36 cellular contexts compared by ENCODE assay signal in the genomic region with DNA sequence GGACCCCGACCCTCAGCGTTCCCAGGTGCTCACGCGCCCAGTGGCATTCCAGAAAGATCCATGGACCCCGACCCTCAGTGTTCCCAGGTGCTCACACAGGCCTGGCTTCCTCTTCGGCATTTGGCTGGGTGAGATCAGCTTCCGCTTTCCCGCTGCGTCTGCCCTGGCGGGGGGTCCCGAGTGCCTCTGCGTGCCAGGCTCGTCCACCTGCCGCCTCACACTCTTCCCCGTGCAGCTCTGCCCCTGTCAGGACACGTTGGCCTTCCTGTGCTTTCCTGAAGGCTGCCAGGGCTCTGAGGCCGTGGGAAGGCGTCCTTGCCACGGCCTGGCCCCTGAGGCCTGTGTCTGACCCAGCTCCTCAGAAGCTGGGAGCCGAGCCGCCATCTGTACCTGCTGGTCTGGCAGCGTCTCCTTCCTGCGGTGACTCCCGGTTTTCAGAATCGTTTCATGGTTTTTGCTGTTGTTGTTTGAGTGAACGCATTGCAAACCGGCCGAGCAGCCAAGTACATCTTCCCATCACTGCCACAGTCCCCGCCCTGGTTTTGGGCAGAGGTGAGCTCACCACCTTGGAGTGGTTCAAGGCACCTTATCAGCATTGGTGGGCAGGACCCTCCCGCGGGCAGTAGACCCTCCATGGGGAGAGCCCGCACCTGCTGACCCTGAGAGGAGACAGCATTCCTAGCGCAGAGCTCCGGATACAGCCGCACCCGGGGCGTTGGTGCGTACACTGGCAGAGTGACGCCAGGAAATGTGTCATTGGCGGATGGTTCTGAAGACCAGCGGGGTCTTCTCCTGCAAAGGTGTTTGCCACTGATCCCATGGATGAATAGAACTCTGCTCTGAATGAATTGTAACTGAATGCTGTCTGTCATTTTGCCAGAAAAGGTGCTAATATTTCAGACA. TPM values are rescaled to one million over a fixed set of nuclear protein-coding genes. Genes with fewer than 3 reads are reported as not detected.
"Had no signal": no experiment of that assay in that cellular context is flagged by ENCODE, and none has a peak within 500 bp of the region (broad histone marks: within the 10 kb centered on the region; RNA-seq: fewer than 3 reads in every experiment).

No MANE protein-coding gene starts in this region.

- DNase-seq: activated CD4-positive, alpha-beta memory T cell treated with anti-CD3 and anti-CD28 coated beads, Interleukin-2, amount 10 ng/mL, durations not matched to agents 7 days and 5 days; activated CD4-positive, alpha-beta T cell treated with anti-CD3 and anti-CD28 coated beads for 1 hour; activated CD4-positive, alpha-beta T cell treated with anti-CD3 and anti-CD28 coated beads for 4 hours; activated CD4-positive, alpha-beta T cell treated with anti-CD3 and anti-CD28 coated beads, Interleukin-2, amount 10 ng/mL, durations not matched to agents 7 days and 5 days; activated CD4-positive, alpha-beta T cell treated with anti-CD3 and anti-CD28 coated beads, Interleukin-2, amount 50 U/mL, for 4 hours; activated CD8-positive, alpha-beta memory T cell treated with anti-CD3 and anti-CD28 coated beads, Interleukin-2, amount 50 U/mL, for 48 hours; activated effector memory CD4-positive, alpha-beta T cell treated with Interleukin-2 at 50 U/mL for 16 hours; activated gamma-delta T cell treated with Interleukin-2 at 50 U/mL for 16 hours; activated naive CD4-positive, alpha-beta T cell treated with Interleukin-2 at 50 U/mL for 16 hours; activated naive CD8-positive, alpha-beta T cell treated with anti-CD3 and anti-CD28 coated beads, Interleukin-2, amount 10 ng/mL, durations not matched to agents 7 days and 5 days; activated T-cell treated with anti-CD3 and anti-CD28 coated beads for 4 hours; activated T-cell treated with anti-CD3 and anti-CD28 coated beads, Interleukin-2, amount 50 U/mL, for 24 hours; activated T-cell treated with anti-CD3 and anti-CD28 coated beads, Interleukin-2, amount 50 U/mL, for 72 hours; central memory CD4-positive, alpha-beta T cell; cortex of kidney; dermis blood vessel endothelial cell; effector CD4-positive, alpha-beta T cell; effector memory CD8-positive, alpha-beta T cell; esophagus squamous epithelium; foreskin melanocyte; head of caudate nucleus; T-helper 2 cell had no signal

- ATAC-seq: activated naive CD4-positive, alpha-beta T cell treated with anti-CD3 and anti-CD28 coated beads, Interleukin-2, amount 50 U/mL, for 72 hours; activated T-cell treated with anti-CD3 and anti-CD28 coated beads, Interleukin-2, amount 50 U/mL, for 72 hours; activated T-helper 17 cell treated with anti-CD3 and anti-CD28 coated beads, Interleukin-2, amount 50 U/mL, for 72 hours; effector memory CD8-positive, alpha-beta T cell; WTC11 had no signal

- H3K27me3 Mint-ChIP-seq: activated CD4-positive, alpha-beta memory T cell treated with anti-CD3 and anti-CD28 coated beads, Interleukin-2, amount 10 ng/mL, durations not matched to agents 7 days and 5 days; activated CD4-positive, alpha-beta T cell treated with anti-CD3 and anti-CD28 coated beads, Interleukin-2, amount 10 ng/mL, durations not matched to agents 7 days and 5 days; activated naive CD8-positive, alpha-beta T cell treated with anti-CD3 and anti-CD28 coated beads, Interleukin-2, amount 10 ng/mL, durations not matched to agents 7 days and 5 days; activated T-cell treated with anti-CD3 and anti-CD28 coated beads, Interleukin-2, amount 50 U/mL, for 24 hours; activated T-helper 17 cell treated with anti-CD3 and anti-CD28 coated beads, Interleukin-2, amount 50 U/mL, for 72 hours; effector memory CD8-positive, alpha-beta T cell had no signal

- H3K9me3 ChIP-seq: ascending aorta, breast epithelium, esophagus squamous epithelium had no signal

- H3K27me3 ChIP-seq: ascending aorta, breast epithelium, cardiac muscle cell, esophagus squamous epithelium had no signal

- H3K27ac ChIP-seq: ascending aorta, breast epithelium, cardiac muscle cell, epithelial cell of prostate, esophagus squamous epithelium, VCaP had no signal

- H3K4me1 Mint-ChIP-seq: activated CD4-positive, alpha-beta memory T cell treated with anti-CD3 and anti-CD28 coated beads, Interleukin-2, amount 10 ng/mL, durations not matched to agents 7 days and 5 days; activated CD4-positive, alpha-beta T cell treated with anti-CD3 and anti-CD28 coated beads, Interleukin-2, amount 10 ng/mL, durations not matched to agents 7 days and 5 days; activated naive CD8-positive, alpha-beta T cell treated with anti-CD3 and anti-CD28 coated beads, Interleukin-2, amount 10 ng/mL, durations not matched to agents 7 days and 5 days; brain; WTC11 had no signal

- H3K9me3 Mint-ChIP-seq: activated naive CD4-positive, alpha-beta T cell treated with anti-CD3 and anti-CD28 coated beads, Interleukin-2, amount 50 U/mL, for 72 hours; activated T-cell treated with anti-CD3 and anti-CD28 coated beads, Interleukin-2, amount 50 U/mL, for 24 hours; activated T-cell treated with anti-CD3 and anti-CD28 coated beads, Interleukin-2, amount 50 U/mL, for 72 hours; activated T-helper 17 cell treated with anti-CD3 and anti-CD28 coated beads, Interleukin-2, amount 50 U/mL, for 72 hours; effector memory CD8-positive, alpha-beta T cell had no signal

- H3K36me3 ChIP-seq: breast epithelium, cardiac muscle cell had no signal

- H3K27ac Mint-ChIP-seq: activated CD4-positive, alpha-beta memory T cell treated with anti-CD3 and anti-CD28 coated beads, Interleukin-2, amount 10 ng/mL, durations not matched to agents 7 days and 5 days; activated CD4-positive, alpha-beta T cell treated with anti-CD3 and anti-CD28 coated beads, Interleukin-2, amount 10 ng/mL, durations not matched to agents 7 days and 5 days; activated naive CD8-positive, alpha-beta T cell treated with anti-CD3 and anti-CD28 coated beads, Interleukin-2, amount 10 ng/mL, durations not matched to agents 7 days and 5 days; activated T-cell treated with anti-CD3 and anti-CD28 coated beads, Interleukin-2, amount 50 U/mL, for 24 hours; activated T-cell treated with anti-CD3 and anti-CD28 coated beads, Interleukin-2, amount 50 U/mL, for 72 hours; activated T-helper 17 cell treated with anti-CD3 and anti-CD28 coated beads, Interleukin-2, amount 50 U/mL, for 72 hours; brain; effector memory CD8-positive, alpha-beta T cell; WTC11 had no signal

- H3K4me3 ChIP-seq: ascending aorta, breast epithelium, cardiac muscle cell, esophagus squamous epithelium had no signal

- H3K4me1 ChIP-seq: ascending aorta, breast epithelium had no signal

- H3K4me3 Mint-ChIP-seq: activated CD4-positive, alpha-beta memory T cell treated with anti-CD3 and anti-CD28 coated beads, Interleukin-2, amount 10 ng/mL, durations not matched to agents 7 days and 5 days; activated CD4-positive, alpha-beta T cell treated with anti-CD3 and anti-CD28 coated beads, Interleukin-2, amount 10 ng/mL, durations not matched to agents 7 days and 5 days; activated naive CD8-positive, alpha-beta T cell treated with anti-CD3 and anti-CD28 coated beads, Interleukin-2, amount 10 ng/mL, durations not matched to agents 7 days and 5 days; activated T-cell treated with anti-CD3 and anti-CD28 coated beads, Interleukin-2, amount 50 U/mL, for 24 hours; activated T-cell treated with anti-CD3 and anti-CD28 coated beads, Interleukin-2, amount 50 U/mL, for 72 hours; activated T-helper 17 cell treated with anti-CD3 and anti-CD28 coated beads, Interleukin-2, amount 50 U/mL, for 72 hours; brain; effector memory CD8-positive, alpha-beta T cell; WTC11 had no signal

RNA-seq across cellular contexts. Expression of a gene that starts 17.4 kb away (rescaled TPM):
- total RNA-seq: activated CD4-positive, alpha-beta memory T cell treated with anti-CD3 and anti-CD28 coated beads, Interleukin-2, amount 10 ng/mL, durations not matched to agents 7 days and 5 days; activated CD4-positive, alpha-beta T cell treated with anti-CD3 and anti-CD28 coated beads, Interleukin-2, amount 10 ng/mL, durations not matched to agents 7 days and 5 days; activated naive CD4-positive, alpha-beta T cell treated with anti-CD3 and anti-CD28 coated beads, Interleukin-2, amount 50 U/mL, for 72 hours; activated naive CD8-positive, alpha-beta T cell treated with anti-CD3 and anti-CD28 coated beads, Interleukin-2, amount 10 ng/mL, durations not matched to agents 7 days and 5 days; activated T-cell treated with anti-CD3 and anti-CD28 coated beads, Interleukin-2, amount 50 U/mL, for 72 hours; activated T-helper 17 cell treated with anti-CD3 and anti-CD28 coated beads, Interleukin-2, amount 50 U/mL, for 72 hours; ascending aorta; breast epithelium; chondrocyte; dermis blood vessel endothelial cell; endothelial cell of umbilical vein; fibroblast of lung; fibroblast of villous mesenchyme; T-helper 1 cell treated with Interleukin-12 subunit alpha and Interleukin-12 subunit beta and Interleukin-4 antibody, amounts not matched to agents 30 ng/mL and 1 ng/mL, for 36 hours had no signal
- polyA plus RNA-seq: endothelial cell of umbilical vein, fibroblast of lung had no signal
